ENCODE assay signal across 31 cellular contexts in the genomic region with DNA sequence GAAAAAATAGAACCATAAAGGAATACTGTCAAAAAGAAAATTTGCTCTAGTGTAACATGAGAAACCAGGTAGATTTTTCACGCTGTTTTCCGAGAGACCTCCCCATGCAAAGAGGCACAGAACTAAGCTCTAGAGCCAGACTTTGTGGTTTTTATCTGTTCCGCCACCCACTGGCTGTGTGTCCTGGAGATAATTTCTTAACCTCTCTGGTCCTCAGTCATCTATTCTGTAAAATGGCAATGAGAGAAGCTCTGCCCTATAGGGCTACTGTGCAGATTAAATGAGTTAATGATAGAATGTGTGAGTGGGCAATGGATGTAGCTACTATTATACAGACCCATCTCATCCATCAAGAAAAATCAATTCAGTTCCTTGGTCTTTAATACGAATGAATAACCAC. TPM values are rescaled to one million over a fixed set of nuclear protein-coding genes. Genes with fewer than 3 reads are reported as not detected.
"Had no signal": no experiment of that assay in that cellular context is flagged by ENCODE, and none has a peak within 500 bp of the region (broad histone marks: within the 10 kb centered on the region; RNA-seq: fewer than 3 reads in every experiment).

No MANE protein-coding gene starts in this region.

- H3K36me3 ChIP-seq: colonic mucosa, gastrocnemius medialis, pancreas, transverse colon, vagina had no signal

- DNase-seq: colonic mucosa; effector CD8-positive, alpha-beta T cell; foreskin fibroblast; gastrocnemius medialis; head of caudate nucleus; mesenchymal stem cell; naive B cell; nephron progenitor cell; occipital lobe; pancreas; stimulated activated CD4-positive, alpha-beta T cell treated with anti-CD3 and anti-CD28 coated beads, Interleukin-12 subunit alpha, Interleukin-12 subunit beta, amount 100 ng/mL, for 4 hours; stimulated activated CD4-positive, alpha-beta T cell treated with anti-CD3 and anti-CD28 coated beads, Interleukin-1b, Interleukin-23, amount 100 ng/mL, for 48 hours; stimulated activated CD4-positive, alpha-beta T cell treated with anti-CD3 and anti-CD28 coated beads, Interleukin-4, amount 100 ng/mL, for 1 hour; stimulated activated CD8-positive, alpha-beta memory T cell treated with anti-CD3 and anti-CD28 coated beads, Interleukin-4, amount 100 ng/mL, for 48 hours; stimulated activated naive CD4-positive, alpha-beta T cell; stimulated activated naive CD8-positive, alpha-beta T cell treated with anti-CD3 and anti-CD28 coated beads, Interleukin-15, amount 100 ng/mL, for 72 hours; transverse colon had no signal

- H3K27ac ChIP-seq: colonic mucosa, epithelial cell of prostate, gastrocnemius medialis, pancreas, suprapubic skin, transverse colon, vagina had no signal

- ATAC-seq: esophagus mucosa; gastrocnemius medialis; left lobe of liver; mucosa of descending colon; pancreas; sciatic nerve; stimulated activated naive CD8-positive, alpha-beta T cell treated with anti-CD3 and anti-CD28 coated beads, Interleukin-15, amount 100 ng/mL, for 72 hours had no signal

- H3K9me3 ChIP-seq: colonic mucosa, gastrocnemius medialis, mucosa of descending colon, pancreas, suprapubic skin, transverse colon, vagina had no signal

- H3K27ac Mint-ChIP-seq: dendritic cell treated with granulocyte-macrophage colony-stimulating factor and Interleukin-4, amounts not matched to agents 40 ng/mL and 50 ng/mL, for 4 days; endodermal cell; mesothelial cell of epicardium; naive B cell; nephron progenitor cell had no signal

- H3K27me3 ChIP-seq: colonic mucosa, pancreas, suprapubic skin, vagina had no signal

- H3K27me3 Mint-ChIP-seq: stimulated activated naive CD8-positive, alpha-beta T cell treated with anti-CD3 and anti-CD28 coated beads, Interleukin-15, amount 100 ng/mL, for 72 hours had no signal

- H3K4me3 ChIP-seq: colonic mucosa, gastrocnemius medialis, lung, mucosa of descending colon, pancreas, smooth muscle cell, suprapubic skin, transverse colon, vagina had no signal

- FAIRE-seq: keratinocyte, pancreas had no signal

- H3K9me3 Mint-ChIP-seq: dendritic cell treated with granulocyte-macrophage colony-stimulating factor and Interleukin-4, amounts not matched to agents 40 ng/mL and 50 ng/mL, for 4 days; stimulated activated naive CD8-positive, alpha-beta T cell treated with anti-CD3 and anti-CD28 coated beads, Interleukin-15, amount 100 ng/mL, for 72 hours had no signal

- H3K4me3 Mint-ChIP-seq: dendritic cell treated with granulocyte-macrophage colony-stimulating factor and Interleukin-4, amounts not matched to agents 40 ng/mL and 50 ng/mL, for 4 days; endodermal cell; mesothelial cell of epicardium; naive B cell; nephron progenitor cell; stimulated activated naive CD8-positive, alpha-beta T cell treated with anti-CD3 and anti-CD28 coated beads, Interleukin-15, amount 100 ng/mL, for 72 hours had no signal

- H3K4me2 ChIP-seq: smooth muscle cell had no signal

- H3K4me1 ChIP-seq: colonic mucosa, gastrocnemius medialis, pancreas, suprapubic skin, transverse colon, vagina had no signal

- H3K4me1 Mint-ChIP-seq: stimulated activated naive CD8-positive, alpha-beta T cell treated with anti-CD3 and anti-CD28 coated beads, Interleukin-15, amount 100 ng/mL, for 72 hours had no signal

RNA-seq across cellular contexts. Expression of a gene that starts 17.6 kb away (rescaled TPM):
- total RNA-seq: cerebellum, occipital lobe had no signal

RNA-seq across cellular contexts. Expression of a gene that starts 54.9 kb away (rescaled TPM):
- total RNA-seq: gastrocnemius medialis had no signal
